In genomic region chr1:55476445-55477015, GRCh38 we compare ENCODE assay signal across 17 cellular contexts.
A peak's percentile ranks its signal among the peaks of the same experiment; 100 is the strongest.
DNase-seq lines count a peak whose midpoint lies in the region; ATAC-seq and TF ChIP-seq lines count a peak whose summit lies in the region.
"Had no signal": no experiment of that assay in that cellular context is flagged by ENCODE, and none has a peak within 500 bp of the region (broad histone marks: within the 10 kb centered on the region; RNA-seq: fewer than 3 reads in every experiment).

No MANE protein-coding gene starts in this region.

- H3K4me1 ChIP-seq in Karpas-422 (ENCODE audit: low read length) = no peaks in the 10 kb centered on the region
- H3K4me1 ChIP-seq: testis had no signal

- H3K79me2 ChIP-seq in Karpas-422 (ENCODE audit: low read length) = no peaks in the 10 kb centered on the region

- TF ChIP-seq CTCF in nephron (IDR thresholded peaks at IDR 0.05; ENCODE audit: unreplicated experiment in 3 of 3) = no peak
- TF ChIP-seq CTCF in GM13976 (IDR thresholded peaks at IDR 0.05; ENCODE audit: borderline replicate concordance, control extremely low read depth, extremely low read depth, insufficient read depth, missing control alignments) = no peak

- no peak overlapping the region for H3K9ac ChIP-seq in Karpas-422 (ENCODE audit: low read length)

- no peak overlapping the region for H2AFZ ChIP-seq in Karpas-422 (ENCODE audit: low read length)

- H3K4me3 ChIP-seq in Karpas-422 (ENCODE audit: low read length) = no peak overlapping the region
- H3K4me3 ChIP-seq: coronary artery, K562, testis had no signal

- H3K4me1 Mint-ChIP-seq in nephron = peaks cover 55% of the 10 kb centered on the region
- H3K4me1 Mint-ChIP-seq: activated B cell treated with CpG ODN at 0.5 μM for 24 hours; activated naive CD8-positive, alpha-beta T cell treated with anti-CD3 and anti-CD28 coated beads, Interleukin-2, amount 10 ng/mL, durations not matched to agents 7 days and 5 days; stimulated activated memory B cell treated with anti-CD40 and anti-IgM and Interleukin-4, amounts not matched to agents 10 μg/mL and 1 μg/mL and 100 μg/mL, for 72 hours had no signal

- H3K4me2 ChIP-seq in Karpas-422 (ENCODE audit: low read depth, low read length, poor library complexity, severe bottlenecking) = no peak overlapping the region

- no peaks in the 10 kb centered on the region for H4K20me1 ChIP-seq in Karpas-422 (ENCODE audit: insufficient read depth, low read depth, low read length)

- no peak overlapping the region for H3K27ac ChIP-seq in Karpas-422 (ENCODE audit: low read length)
- H3K27ac ChIP-seq: coronary artery, testis had no signal

- H3K4me3 Mint-ChIP-seq in nephron = no peak overlapping the region
- H3K4me3 Mint-ChIP-seq: activated B cell treated with CpG ODN at 0.5 μM for 24 hours; activated naive CD8-positive, alpha-beta T cell treated with anti-CD3 and anti-CD28 coated beads, Interleukin-2, amount 10 ng/mL, durations not matched to agents 7 days and 5 days; stimulated activated memory B cell treated with anti-CD40 and anti-IgM and Interleukin-4, amounts not matched to agents 10 μg/mL and 1 μg/mL and 100 μg/mL, for 72 hours had no signal

- peaks cover 7% of the 10 kb centered on the region for H3K27me3 Mint-ChIP-seq in nephron (ENCODE audit: low read depth)

- H3K36me3 ChIP-seq in Karpas-422 (ENCODE audit: insufficient read depth, low read length) = no peaks in the 10 kb centered on the region

- H3K9me3 Mint-ChIP-seq in nephron = peaks cover 18% of the 10 kb centered on the region
- H3K9me3 Mint-ChIP-seq: activated B cell treated with CpG ODN at 0.5 μM for 24 hours; activated naive CD8-positive, alpha-beta T cell treated with anti-CD3 and anti-CD28 coated beads, Interleukin-2, amount 10 ng/mL, durations not matched to agents 7 days and 5 days; stimulated activated memory B cell treated with anti-CD40 and anti-IgM and Interleukin-4, amounts not matched to agents 10 μg/mL and 1 μg/mL and 100 μg/mL, for 72 hours had no signal

- peak; percentile 1 for DNase-seq in Karpas-422
- peak; percentile 58 for DNase-seq in NCI-H748 (lab: John Stamatoyannopoulos, UW; ENCODE audit: unreplicated experiment)
- peak; percentile 69 for DNase-seq in fibroblast of peridontal ligament (ENCODE audit: extremely low read depth)
- no peak for DNase-seq in GM13976 (ENCODE audit: low spot score)
- DNase-seq in NOMO-1 treated with dmso at 0.1 percent for 144 hours (lab: John Stamatoyannopoulos, UW; ENCODE audit: unreplicated experiment) = no peak
- DNase-seq: activated B cell treated with CpG ODN at 0.5 μM for 24 hours; activated naive CD8-positive, alpha-beta T cell treated with anti-CD3 and anti-CD28 coated beads, Interleukin-2, amount 10 ng/mL, durations not matched to agents 7 days and 5 days; AML-193; left ventricle myocardium superior; NCI-H526; right cardiac atrium; testis had no signal

- H3K36me3 Mint-ChIP-seq in nephron (ENCODE audit: low read depth) = peaks cover 3% of the 10 kb centered on the region
- H3K36me3 Mint-ChIP-seq: activated naive CD8-positive, alpha-beta T cell treated with anti-CD3 and anti-CD28 coated beads, Interleukin-2, amount 10 ng/mL, durations not matched to agents 7 days and 5 days; stimulated activated memory B cell treated with anti-CD40 and anti-IgM and Interleukin-4, amounts not matched to agents 10 μg/mL and 1 μg/mL and 100 μg/mL, for 72 hours had no signal

- H3K9me2 ChIP-seq in Karpas-422 (replicated peaks; ENCODE audit: insufficient read depth, low read length) = no peaks in the 10 kb centered on the region

- H3K27me3 ChIP-seq in Karpas-422 (ENCODE audit: low read length) = no peaks in the 10 kb centered on the region
- H3K27me3 ChIP-seq: testis had no signal

- H3K9me3 ChIP-seq in Karpas-422 (ENCODE audit: low read length) = no peaks in the 10 kb centered on the region
- H3K9me3 ChIP-seq: testis had no signal

- in situ Hi-C loops in GM13976 (cut with MboI; ENCODE audit: low sequenced_read_pairs, unreplicated experiment) = loop anchor here (25.0 kb wide), 1 partner anchor 1111 kb away; the partner anchor contains the start of gene PLPP3

- H3K27ac Mint-ChIP-seq in nephron = peak overlapping the region; percentile 11 to 87 (median 80)
- H3K27ac Mint-ChIP-seq: activated B cell treated with CpG ODN at 0.5 μM for 24 hours; activated naive CD8-positive, alpha-beta T cell treated with anti-CD3 and anti-CD28 coated beads, Interleukin-2, amount 10 ng/mL, durations not matched to agents 7 days and 5 days; stimulated activated memory B cell treated with anti-CD40 and anti-IgM and Interleukin-4, amounts not matched to agents 10 μg/mL and 1 μg/mL and 100 μg/mL, for 72 hours had no signal

- ATAC-seq in HG03354 (IDR thresholded peaks at IDR 0.05; ENCODE audit: poor library complexity, severe bottlenecking, unreplicated experiment) = no peak
- ATAC-seq: K562; left ventricle myocardium superior; right cardiac atrium; stimulated activated memory B cell treated with anti-CD40 and anti-IgM and Interleukin-4, amounts not matched to agents 10 μg/mL and 1 μg/mL and 100 μg/mL, for 72 hours had no signal

Comparison
In these comparisons a context has a peak if more than half of its experiments do, and no peak if none do; other contexts are left out.
1. DNase-seq: peak in Karpas-422 (single experiment), NCI-H748 (single experiment) and fibroblast of peridontal ligament (single experiment); none in GM13976 (single experiment) and NOMO-1 treated with dmso at 0.1 percent for 144 hours (single experiment).